Comparison of ENCODE assay signal across 27 cellular contexts in the genomic region with DNA sequence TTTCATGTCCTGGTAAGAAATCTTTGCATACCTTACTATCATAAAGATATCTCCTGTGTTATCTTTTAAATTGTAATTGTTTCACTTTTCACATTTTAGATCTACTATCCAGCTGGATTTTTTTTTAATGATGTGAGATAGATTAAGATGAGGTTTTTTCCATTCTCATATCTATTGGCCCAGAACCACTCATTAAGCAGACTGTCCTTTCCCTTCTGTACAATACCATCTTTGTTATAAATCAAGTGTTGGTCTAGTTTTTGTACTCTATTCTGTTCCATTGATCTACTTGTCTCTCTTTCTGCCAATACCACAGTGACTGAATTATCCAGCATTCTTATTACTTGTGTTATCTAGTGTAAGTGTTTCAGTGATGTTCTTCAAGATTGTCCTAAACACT.
"Had no signal": no experiment of that assay in that cellular context is flagged by ENCODE, and none has a peak within 500 bp of the region (broad histone marks: within the 10 kb centered on the region; RNA-seq: fewer than 3 reads in every experiment).

No MANE protein-coding gene starts in this region.

- H3K79me2 ChIP-seq: parathyroid adenoma had no signal

- ATAC-seq: left colon; left lung; lower lobe of right lung; naive thymus-derived CD8-positive, alpha-beta T cell; right lobe of liver; stimulated activated memory B cell treated with anti-CD40 and anti-IgM and Interleukin-4, amounts not matched to agents 10 μg/mL and 1 μg/mL and 100 μg/mL, for 72 hours; stimulated activated naive CD8-positive, alpha-beta T cell treated with anti-CD3 and anti-CD28 coated beads, Interleukin-15, amount 100 ng/mL, for 72 hours had no signal

- H2AFZ ChIP-seq: neural progenitor cell, parathyroid adenoma had no signal

- H3K27me3 ChIP-seq: left lung, neural progenitor cell, neutrophil, right atrium auricular region, right lobe of liver, tibial nerve, vagina had no signal

- H3K27me3 Mint-ChIP-seq: stimulated activated memory B cell treated with anti-CD40 and anti-IgM and Interleukin-4, amounts not matched to agents 10 μg/mL and 1 μg/mL and 100 μg/mL, for 72 hours; type B pancreatic cell had no signal

- H3K27ac Mint-ChIP-seq: naive thymus-derived CD8-positive, alpha-beta T cell; nephron; neural progenitor cell; progenitor cell of endocrine pancreas; stimulated activated memory B cell treated with anti-CD40 and anti-IgM and Interleukin-4, amounts not matched to agents 10 μg/mL and 1 μg/mL and 100 μg/mL, for 72 hours; stimulated activated naive CD8-positive, alpha-beta T cell treated with anti-CD3 and anti-CD28 coated beads, Interleukin-15, amount 100 ng/mL, for 72 hours; type B pancreatic cell had no signal

- H3K4me3 Mint-ChIP-seq: naive thymus-derived CD8-positive, alpha-beta T cell; nephron; neural progenitor cell; stimulated activated memory B cell treated with anti-CD40 and anti-IgM and Interleukin-4, amounts not matched to agents 10 μg/mL and 1 μg/mL and 100 μg/mL, for 72 hours; stimulated activated naive CD8-positive, alpha-beta T cell treated with anti-CD3 and anti-CD28 coated beads, Interleukin-15, amount 100 ng/mL, for 72 hours; type B pancreatic cell had no signal

- H3K4me1 Mint-ChIP-seq: nephron; stimulated activated naive CD8-positive, alpha-beta T cell treated with anti-CD3 and anti-CD28 coated beads, Interleukin-15, amount 100 ng/mL, for 72 hours had no signal

- DNase-seq: hippocampal formation; left colon; left lung; lower lobe of right lung; mesenchymal stem cell; naive thymus-derived CD8-positive, alpha-beta T cell; occipital lobe; right lobe of liver; stimulated activated CD4-positive, alpha-beta T cell treated with anti-CD3 and anti-CD28 coated beads, Interleukin-1b, Interleukin-23, amount 100 ng/mL, for 48 hours; stimulated activated CD4-positive, alpha-beta T cell treated with anti-CD3 and anti-CD28 coated beads, Interleukin-2, amount 100 ng/mL, for 48 hours; stimulated activated CD4-positive, alpha-beta T cell treated with anti-CD3 and anti-CD28 coated beads, Interleukin-4, amount 100 ng/mL, for 4 hours; stimulated activated CD8-positive, alpha-beta memory T cell treated with anti-CD3 and anti-CD28 coated beads, Interleukin-4, amount 100 ng/mL, for 48 hours; stimulated activated naive CD4-positive, alpha-beta T cell treated with Interleukin-2 at 50 U/mL for 16 hours; stimulated activated naive CD8-positive, alpha-beta T cell treated with anti-CD3 and anti-CD28 coated beads, Interleukin-15, amount 100 ng/mL, for 72 hours; substantia nigra had no signal

- H3K4me3 ChIP-seq: left lung, lower lobe of right lung, neural progenitor cell, right atrium auricular region, right lobe of liver, smooth muscle cell, tibial nerve, vagina had no signal

- H3K27ac ChIP-seq: left lung, lower lobe of right lung, neural progenitor cell, neutrophil, parathyroid adenoma, right atrium auricular region, right lobe of liver, vagina had no signal

- H3K9ac ChIP-seq: neural progenitor cell, parathyroid adenoma had no signal

- H3K9me3 ChIP-seq: left lung, lower lobe of right lung, neutrophil, right atrium auricular region, right lobe of liver, tibial nerve, vagina had no signal

- H3K4me2 ChIP-seq: neural progenitor cell, smooth muscle cell had no signal

- H3K36me3 ChIP-seq: left lung, lower lobe of right lung, neural progenitor cell, neutrophil, right atrium auricular region, right lobe of liver, tibial nerve, vagina had no signal

- H3K4me1 ChIP-seq: left lung, lower lobe of right lung, right atrium auricular region, right lobe of liver, tibial nerve, vagina had no signal

- H3K36me3 Mint-ChIP-seq: neural progenitor cell; stimulated activated memory B cell treated with anti-CD40 and anti-IgM and Interleukin-4, amounts not matched to agents 10 μg/mL and 1 μg/mL and 100 μg/mL, for 72 hours; type B pancreatic cell had no signal

- FAIRE-seq: keratinocyte had no signal
